ENCODE assay signal across 24 cellular contexts in the genomic region with DNA sequence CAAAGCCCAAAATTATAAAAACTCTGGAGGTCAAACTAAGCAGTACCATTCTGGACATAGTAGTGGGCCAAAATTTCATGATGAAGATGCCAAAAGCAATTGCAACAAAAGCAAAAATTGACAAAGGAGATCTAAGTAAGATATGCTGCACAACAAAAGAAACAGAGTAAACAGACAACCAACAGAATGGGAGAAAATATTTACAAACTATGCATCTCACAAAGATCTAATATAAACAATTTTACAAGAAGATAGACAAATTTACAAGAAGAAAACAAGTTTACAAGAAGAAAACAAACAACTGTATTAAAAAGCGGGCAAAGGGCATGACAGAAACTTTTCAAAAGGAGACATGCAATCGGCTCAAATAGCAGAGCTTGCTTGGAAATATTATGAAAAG.
"Had no signal": no experiment of that assay in that cellular context is flagged by ENCODE, and none has a peak within 500 bp of the region (broad histone marks: within the 10 kb centered on the region; RNA-seq: fewer than 3 reads in every experiment).

No MANE protein-coding gene starts in this region.

- H3K27ac ChIP-seq: stomach, suprapubic skin, testis, thoracic aorta, thyroid gland, tibial artery, tibial nerve, transverse colon, upper lobe of left lung, upper lobe of right lung, uterus, vagina had no signal

- DNase-seq: stimulated activated CD4-positive, alpha-beta T cell treated with anti-CD3 and anti-CD28 coated beads, Interleukin-2, amount 100 ng/mL, for 48 hours; stimulated activated CD4-positive, alpha-beta T cell treated with anti-CD3 and anti-CD28 coated beads, Interleukin-4, amount 100 ng/mL, for 1 hour; stimulated activated CD4-positive, alpha-beta T cell treated with anti-CD3 and anti-CD28 coated beads, Interleukin-4, amount 100 ng/mL, for 24 hours; stimulated activated CD4-positive, alpha-beta T cell treated with anti-CD3 and anti-CD28 coated beads, Interleukin-4, amount 100 ng/mL, for 4 hours; stimulated activated CD8-positive, alpha-beta memory T cell treated with anti-CD3 and anti-CD28 coated beads, Interleukin-4, amount 100 ng/mL, for 48 hours; stimulated activated naive B cell treated with anti-CD40 and anti-IgM and Interleukin-4, amounts not matched to agents 10 μg/mL and 1 μg/mL and 100 μg/mL, for 72 hours; stimulated activated naive CD4-positive, alpha-beta T cell; stimulated activated naive CD4-positive, alpha-beta T cell treated with Interleukin-2 at 50 U/mL for 16 hours; stimulated activated naive CD8-positive, alpha-beta T cell treated with anti-CD3 and anti-CD28 coated beads, Interleukin-15, amount 100 ng/mL, for 72 hours; stimulated activated naive CD8-positive, alpha-beta T cell treated with anti-CD3 and anti-CD28 coated beads, Interleukin-15, Interleukin-2, amounts not matched to agents 100 U/mL and 50 U/mL, for 24 hours; stomach; substantia nigra; testis; thyroid gland; tibial artery; transverse colon; trophoblast cell; upper lobe of left lung; upper lobe of right lung; uterus had no signal

- H3K4me3 ChIP-seq: stomach, suprapubic skin, testis, thoracic aorta, thyroid gland, tibial artery, tibial nerve, transverse colon, upper lobe of left lung, upper lobe of right lung, uterus, vagina had no signal
